8 cellular contexts compared by ENCODE assay signal in genomic region chr3:182785756-182786155, GRCh38.
"Had no signal": no experiment of that assay in that cellular context is flagged by ENCODE, and none has a peak within 500 bp of the region (broad histone marks: within the 10 kb centered on the region; RNA-seq: fewer than 3 reads in every experiment).

No MANE protein-coding gene starts in this region.

- H3K27ac ChIP-seq: HL-60 had no signal

- H3K9me3 ChIP-seq: HAP-1 had no signal

- H3K4me3 ChIP-seq: GM23338, HAP-1 had no signal

- H2AFZ ChIP-seq: GM23338 had no signal

- H3K36me3 ChIP-seq: HAP-1 had no signal

- H3K4me2 ChIP-seq: GM23338 had no signal

- ATAC-seq: GM23338, HCT116, HepG2 had no signal

- DNase-seq: H7, HFFc6, KBM-7 had no signal

- H3K4me1 ChIP-seq: HAP-1 had no signal
